In genomic region chr19:48492925-48493717, GRCh38 we compare ENCODE assay signal across 1 cellular context.
TF ChIP-seq lines count a peak whose summit lies in the region.

No MANE protein-coding gene starts in this region.

TF ChIP-seq in WTC11, 78 proteins besides CTCF, POLR2A, EP300 and RAD21 (continued from another document):
- TF ChIP-seq E2F5 (CRISPR knock-in tag; IDR thresholded peaks at IDR 0.05): no peak
- no peak for TF ChIP-seq ESRRA (CRISPR knock-in tag; IDR thresholded peaks at IDR 0.05; ENCODE audit: borderline replicate concordance)
- TF ChIP-seq FOXP1 (CRISPR knock-in tag; IDR thresholded peaks at IDR 0.05; ENCODE audit: borderline replicate concordance): no peak
- no peak for TF ChIP-seq ATF1 (CRISPR knock-in tag; IDR thresholded peaks at IDR 0.05)
- no peak for TF ChIP-seq IRF2 (CRISPR knock-in tag; IDR thresholded peaks at IDR 0.05; ENCODE audit: borderline replicate concordance, low read depth)
- no peak for TF ChIP-seq STAT6 (CRISPR knock-in tag; conservative IDR thresholded peaks at IDR 0.05; ENCODE audit: low read depth)
- no peak for TF ChIP-seq ZBTB21 (CRISPR knock-in tag; IDR thresholded peaks at IDR 0.05; ENCODE audit: borderline replicate concordance)
- TF ChIP-seq ZNF121 (CRISPR knock-in tag; IDR thresholded peaks at IDR 0.05): no peak
- TF ChIP-seq NR2C2 (CRISPR knock-in tag; IDR thresholded peaks at IDR 0.05): no peak
- no peak for TF ChIP-seq NFATC4 (CRISPR knock-in tag; IDR thresholded peaks at IDR 0.05)
- no peak for TF ChIP-seq ZNF232 (CRISPR knock-in tag; IDR thresholded peaks at IDR 0.05)
- no peak for TF ChIP-seq SOX15 (CRISPR knock-in tag; IDR thresholded peaks at IDR 0.05)
- TF ChIP-seq CREM (CRISPR knock-in tag; IDR thresholded peaks at IDR 0.05): no peak
- no peak for TF ChIP-seq HMGXB4 (CRISPR knock-in tag; IDR thresholded peaks at IDR 0.05)
